ENCODE assay signal across 18 cellular contexts in the genomic region with DNA sequence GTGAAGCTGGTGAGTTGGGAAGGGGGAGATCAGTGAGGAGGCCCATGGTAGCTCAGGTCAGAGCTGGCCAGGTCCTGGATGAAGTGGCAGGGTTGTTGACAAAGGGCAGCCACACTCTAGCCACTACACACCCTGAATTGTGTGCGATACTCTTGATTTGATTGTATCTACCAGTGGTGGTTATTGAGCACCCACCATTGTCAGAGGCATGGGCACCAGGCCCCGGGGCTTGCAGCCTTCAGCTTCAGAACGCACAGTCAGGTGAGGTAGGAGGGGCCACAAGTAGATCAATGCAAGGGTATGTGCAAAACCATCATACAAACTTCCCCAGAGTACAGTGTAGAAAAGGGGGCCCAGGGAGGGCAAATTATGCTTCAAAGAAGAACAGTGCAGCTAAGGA. TPM values are rescaled to one million over a fixed set of nuclear protein-coding genes. Genes with fewer than 3 reads are reported as not detected.
DNase-seq lines count a peak whose midpoint lies in the region; ATAC-seq, FAIRE-seq and TF ChIP-seq lines count a peak whose summit lies in the region.
"Had no signal": no experiment of that assay in that cellular context is flagged by ENCODE, and none has a peak within 500 bp of the region (broad histone marks: within the 10 kb centered on the region; RNA-seq: fewer than 3 reads in every experiment).

No MANE protein-coding gene starts in this region.

- DNase-seq in cardiac muscle cell (ENCODE audit: low read depth in 1 of 2, low spot score in 1 of 2) (no peak), Right ventricle myocardium superior (no peak), dorsolateral prefrontal cortex (no peak), uterus (no peak), G401 (ENCODE audit: low spot score) (no peak), urothelium cell line (ENCODE audit: low spot score) (no peak)
- no peak for DNase-seq in T-helper 2 cell treated with Interferon-gamma antibody and Interleukin-4, amounts not matched to agents 5 μg/mL and 100 μg/mL, for 36 hours (ENCODE audit: low spot score)
- DNase-seq: activated T-cell treated with anti-CD3 and anti-CD28 coated beads, Interleukin-2, amount 50 U/mL, for 1 hour; DND-41; immature natural killer cell; left ventricle myocardium inferior; NCI-H2029; NCI-H446 treated with DMSO at 0.1 percent for 48 hours; SK-N-SH had no signal

- H3K36me3 ChIP-seq in cardiac muscle cell (no peaks in the 10 kb centered on the region), uterus (no peaks in the 10 kb centered on the region)
- H3K36me3 ChIP-seq: transverse colon had no signal

- H3K27ac ChIP-seq in cardiac muscle cell (peak overlapping the region; percentile 80), dorsolateral prefrontal cortex (peak overlapping the region in 45 of 59 donors; percentile 5 to 86 (median 72)), uterus (peak overlapping the region; percentile 45 to 69)
- H3K27ac ChIP-seq: KMS-11, left ventricle myocardium inferior had no signal

- in situ Hi-C loops in G401 (cut with HindIII; ENCODE audit: low sequenced_read_pairs), result no loop called here

- H3K9me3 ChIP-seq in cardiac muscle cell (ENCODE audit: low read depth) (no peaks in the 10 kb centered on the region), uterus (no peaks in the 10 kb centered on the region)
- H3K9me3 ChIP-seq: left ventricle myocardium inferior, SK-N-SH, transverse colon had no signal

- no peak for TF ChIP-seq POLR2A in uterus (IDR thresholded peaks at IDR 0.05)

- ATAC-seq in Right ventricle myocardium superior (ENCODE audit: poor library complexity) (no peak), HG03139 (IDR thresholded peaks at IDR 0.05; ENCODE audit: unreplicated experiment) (no peak)

- H3K4me3 ChIP-seq in cardiac muscle cell (no peak overlapping the region), dorsolateral prefrontal cortex (no peak overlapping the region), uterus (no peak overlapping the region)
- H3K4me3 ChIP-seq: left ventricle myocardium inferior, transverse colon had no signal

- no peak for FAIRE-seq in urothelium cell line (lab: Jason Lieb, UNC)
- FAIRE-seq: RCC 7860 had no signal

- no peak for TF ChIP-seq CTCF in cardiac muscle cell (IDR thresholded peaks at IDR 0.05; ENCODE audit: low read depth, low read length)
- no peak for TF ChIP-seq CTCF in dorsolateral prefrontal cortex (IDR thresholded peaks at IDR 0.05 in 54 of 56, conservative IDR thresholded peaks at IDR 0.05 in 2 of 56; ENCODE audit: low read depth in 1 of 56, partially characterized antibody in 56 of 56)
- no peak for TF ChIP-seq CTCF in uterus (IDR thresholded peaks at IDR 0.05)

- H3K27ac Mint-ChIP-seq in T-helper 2 cell treated with Interferon-gamma antibody and Interleukin-4, amounts not matched to agents 5 μg/mL and 100 μg/mL, for 36 hours, result peak overlapping the region; percentile 92

- H3K27me3 ChIP-seq in cardiac muscle cell, result no peaks in the 10 kb centered on the region
- no peaks in the 10 kb centered on the region for H3K27me3 ChIP-seq in dorsolateral prefrontal cortex
- no peaks in the 10 kb centered on the region for H3K27me3 ChIP-seq in uterus
- H3K27me3 ChIP-seq: transverse colon had no signal

- peaks cover 3% of the 10 kb centered on the region for H3K9me3 Mint-ChIP-seq in T-helper 2 cell treated with Interferon-gamma antibody and Interleukin-4, amounts not matched to agents 5 μg/mL and 100 μg/mL, for 36 hours
- H3K9me3 Mint-ChIP-seq: immature natural killer cell had no signal

- intact Hi-C loops in Right ventricle myocardium superior (cut with DNase I), result no loop called here
- intact Hi-C loops in dorsolateral prefrontal cortex (cut with DNase I), result no loop called here
- intact Hi-C loops in uterus (cut with DNase I; ENCODE audit: low total_unique reads), result no loop called here

- peak overlapping the region; percentile 40 for H3K4me3 Mint-ChIP-seq in T-helper 2 cell treated with Interferon-gamma antibody and Interleukin-4, amounts not matched to agents 5 μg/mL and 100 μg/mL, for 36 hours
- H3K4me3 Mint-ChIP-seq: immature natural killer cell had no signal

- peaks cover 48% of the 10 kb centered on the region for H3K4me1 ChIP-seq in cardiac muscle cell (ENCODE audit: low read depth)
- H3K4me1 ChIP-seq in uterus, result peaks cover 4 to 6% of the 10 kb centered on the region in 2 donors

- peaks cover 25% of the 10 kb centered on the region for H3K36me3 Mint-ChIP-seq in T-helper 2 cell treated with Interferon-gamma antibody and Interleukin-4, amounts not matched to agents 5 μg/mL and 100 μg/mL, for 36 hours (ENCODE audit: low read depth)

- peaks cover 67% of the 10 kb centered on the region for H3K4me1 Mint-ChIP-seq in T-helper 2 cell treated with Interferon-gamma antibody and Interleukin-4, amounts not matched to agents 5 μg/mL and 100 μg/mL, for 36 hours (ENCODE audit: low read depth)

- no peaks in the 10 kb centered on the region for H3K27me3 Mint-ChIP-seq in T-helper 2 cell treated with Interferon-gamma antibody and Interleukin-4, amounts not matched to agents 5 μg/mL and 100 μg/mL, for 36 hours (ENCODE audit: low read depth)

RNA-seq across cellular contexts. Expression of a gene that starts 38.1 kb away (rescaled TPM):
- total RNA-seq in cardiac muscle cell (123 and 178 TPM in 2 replicates), Right ventricle myocardium superior (34.8 TPM), dorsolateral prefrontal cortex (100 to 1,000 TPM; 104 to 402 (median 289) TPM), uterus (100 to 1,000 TPM in 1 of 4 donors, 10 to 100 TPM in 3; 29.6 to 139 (median 53.1) TPM)
- polyA plus RNA-seq in cardiac muscle cell, result 153 and 191 TPM in 2 replicates
- total RNA-seq in G401 (2014; rRNA removed; shearing (Covaris generic)), result 12.6 and 21.1 TPM in 2 replicates
